Comparison of ENCODE assay signal across 16 cellular contexts in genomic region chr13:19681517-19681916, GRCh38.
DNase-seq lines count a peak whose midpoint lies in the region; ATAC-seq and TF ChIP-seq lines count a peak whose summit lies in the region.
"Had no signal": no experiment of that assay in that cellular context is flagged by ENCODE, and none has a peak within 500 bp of the region (broad histone marks: within the 10 kb centered on the region; RNA-seq: fewer than 3 reads in every experiment).

No MANE protein-coding gene starts in this region.

- no peak overlapping the region for H3K4me2 ChIP-seq in MM.1S (ENCODE audit: low read depth, low read length)

- no peaks in the 10 kb centered on the region for H3K9me3 ChIP-seq in MM.1S (replicated peaks; ENCODE audit: insufficient read depth, low read length)
- H3K9me3 ChIP-seq in neutrophil: no peaks in the 10 kb centered on the region
- H3K9me3 ChIP-seq: ascending aorta, thyroid gland had no signal

- H3K36me3 ChIP-seq in MM.1S (replicated peaks; ENCODE audit: insufficient read depth, low read length) (no peaks in the 10 kb centered on the region), neutrophil (peaks cover 23% of the 10 kb centered on the region)

- H3K4me1 ChIP-seq in MM.1S (ENCODE audit: low read length) (peaks cover 2% of the 10 kb centered on the region; the same call in 1 of the 2 replicates), neutrophil (ENCODE audit: control insufficient read depth in 1 of 2, insufficient read depth in 1 of 2, low read depth in 1 of 2, low read length in 1 of 2) (peaks cover 10% of the 10 kb centered on the region in 2 experiments)
- H3K4me1 ChIP-seq: ascending aorta had no signal

- peaks cover 5% of the 10 kb centered on the region; the same call in 1 of the 2 replicates for H3F3A ChIP-seq in MM.1S (ENCODE audit: insufficient read depth, low read length)

- no peaks in the 10 kb centered on the region for H4K20me1 ChIP-seq in MM.1S (ENCODE audit: insufficient read depth, low read length)

- H3K27me3 ChIP-seq in MM.1S (replicated peaks; ENCODE audit: insufficient read depth, low read length): no peaks in the 10 kb centered on the region
- no peaks in the 10 kb centered on the region for H3K27me3 ChIP-seq in neutrophil
- H3K27me3 ChIP-seq: ascending aorta, thyroid gland had no signal

- H3K9me2 ChIP-seq in MM.1S (replicated peaks; ENCODE audit: insufficient read depth, low read length): no peaks in the 10 kb centered on the region

- no peak for TF ChIP-seq CTCF in MM.1S (IDR thresholded peaks at IDR 0.05; ENCODE audit: low read length)
- no peak for TF ChIP-seq CTCF in choroid plexus epithelial cell (conservative IDR thresholded peaks at IDR 0.05; ENCODE audit: low read depth, low read length)
- TF ChIP-seq CTCF in neutrophil (IDR thresholded peaks at IDR 0.05): no peak

- no peak overlapping the region for H3K4me3 ChIP-seq in MM.1S (ENCODE audit: low read length)
- no peak overlapping the region for H3K4me3 ChIP-seq in choroid plexus epithelial cell (ENCODE audit: low read depth, low read length)
- no peak overlapping the region for H3K4me3 ChIP-seq in neutrophil (ENCODE audit: low read depth in 1 of 2, low read length in 1 of 2)
- H3K4me3 ChIP-seq: ascending aorta, thyroid gland had no signal

- no peaks in the 10 kb centered on the region for H3K79me2 ChIP-seq in MM.1S (ENCODE audit: low read length)

- DNase-seq in activated CD4-positive, CD25-positive, alpha-beta regulatory T cell (lab: John Stamatoyannopoulos, UW): no peak
- DNase-seq in MM.1S (peak; percentile 69), choroid plexus epithelial cell (ENCODE audit: low read depth) (peak; percentile 59), NCI-H526 (lab: John Stamatoyannopoulos, UW) (no peak), T1000 (lab: John Stamatoyannopoulos, UW) (no peak), nucleus accumbens (lab: John Stamatoyannopoulos, UW) (no peak)
- DNase-seq: activated CD8-positive, alpha-beta memory T cell treated with anti-CD3 and anti-CD28 coated beads, Interleukin-2, amount 50 U/mL, for 48 hours; C1 segment of cervical spinal cord; NCI-H1930; stimulated activated CD4-positive, alpha-beta T cell treated with anti-CD3 and anti-CD28 coated beads, Interleukin-4, amount 100 ng/mL, for 4 hours; thyroid gland had no signal

- peak; percentile 21 to 41 for ATAC-seq in activated CD4-positive, CD25-positive, alpha-beta regulatory T cell treated with anti-CD3 and anti-CD28 coated beads, Interleukin-2, amount 50 U/mL, for 24 hours
- ATAC-seq: Panc1 had no signal

- H3K27ac ChIP-seq in MM.1S (ENCODE audit: low read length) (peak overlapping the region; percentile 10; the same call in 1 of the 2 replicates), neutrophil (peak overlapping the region; percentile 26)
- H3K27ac ChIP-seq: ascending aorta, thyroid gland, VCaP had no signal

- no peak overlapping the region for H3K9ac ChIP-seq in MM.1S (ENCODE audit: low read length)

- H2AFZ ChIP-seq in MM.1S (ENCODE audit: low read length): no peak overlapping the region

Comparison
In these comparisons a context has a peak if more than half of its experiments do, and no peak if none do; other contexts are left out.
1. DNase-seq: peak in MM.1S (single experiment) and choroid plexus epithelial cell (single experiment); none in activated CD4-positive, CD25-positive, alpha-beta regulatory T cell (0 of 4), NCI-H526 (0 of 2), T1000 (single experiment) and nucleus accumbens (0 of 56).